1 cellular context compared by ENCODE assay signal in the genomic region with DNA sequence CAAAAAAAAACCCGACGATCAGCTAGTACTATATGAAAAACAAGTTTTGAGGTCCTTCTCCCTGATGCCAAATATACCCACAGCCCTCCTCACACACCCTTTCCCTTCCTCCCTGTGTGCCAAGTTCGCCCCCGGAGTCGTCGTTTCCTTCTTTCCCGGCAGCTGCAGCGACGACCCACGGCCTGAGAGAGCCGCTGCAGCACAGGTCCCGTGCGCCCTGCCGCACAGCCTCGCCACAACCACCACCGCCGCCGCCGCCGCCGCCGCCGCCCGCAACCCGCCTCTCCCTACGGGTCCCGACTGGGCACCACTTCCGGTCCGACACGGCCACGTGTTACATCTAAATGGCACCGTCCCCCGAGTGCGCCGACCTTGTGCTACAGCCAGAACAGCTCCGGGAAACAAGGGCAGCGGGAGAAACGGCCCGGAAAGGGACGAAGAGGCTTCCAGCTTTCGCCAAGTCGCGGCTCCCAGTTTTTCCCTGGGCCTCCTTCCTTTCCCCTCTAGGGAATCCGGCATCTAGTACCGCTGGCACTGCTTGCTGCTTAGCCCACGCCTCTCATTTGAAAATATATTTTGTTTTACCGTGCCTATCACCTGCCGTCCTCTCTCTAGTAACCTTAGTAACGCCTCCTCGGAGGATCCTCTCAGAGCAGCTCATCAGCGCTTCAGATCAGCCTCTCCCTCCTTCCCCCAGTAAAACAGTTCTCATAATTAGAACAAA.
TF ChIP-seq lines count a peak whose summit lies in the region.

A gene with protein sequence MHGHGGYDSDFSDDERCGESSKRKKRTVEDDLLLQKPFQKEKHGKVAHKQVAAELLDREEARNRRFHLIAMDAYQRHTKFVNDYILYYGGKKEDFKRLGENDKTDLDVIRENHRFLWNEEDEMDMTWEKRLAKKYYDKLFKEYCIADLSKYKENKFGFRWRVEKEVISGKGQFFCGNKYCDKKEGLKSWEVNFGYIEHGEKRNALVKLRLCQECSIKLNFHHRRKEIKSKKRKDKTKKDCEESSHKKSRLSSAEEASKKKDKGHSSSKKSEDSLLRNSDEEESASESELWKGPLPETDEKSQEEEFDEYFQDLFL (minus strand): TSS at position 315 of the 724 bp plus-strand sequence. CDS start 2,486 bp downstream, outside the sequence.

TF ChIP-seq in HepG2, 621 proteins besides CTCF, POLR2A, EP300 and RAD21 (continued from another document and continues in another):
- TF ChIP-seq GATAD2A (CRISPR knock-in tag; IDR thresholded peaks at IDR 0.05) = peak; percentile 87
- TF ChIP-seq SIX1 (CRISPR knock-in tag; IDR thresholded peaks at IDR 0.05; ENCODE audit: borderline replicate concordance) = peak; percentile 36; the same call in 1 of the 2 replicates
- TF ChIP-seq XRCC5 (optimal IDR thresholded peaks at IDR 0.05; ENCODE audit: low read length) = peak; percentile 100
- TF ChIP-seq ATAD3A (CRISPR knock-in tag; IDR thresholded peaks at IDR 0.05) = no peak; the same call in 1 of the 2 replicates
- TF ChIP-seq, protein P1, sequence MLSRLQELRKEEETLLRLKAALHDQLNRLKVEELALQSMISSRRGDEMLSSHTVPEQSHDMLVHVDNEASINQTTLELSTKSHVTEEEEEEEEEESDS (CRISPR knock-in tag; IDR thresholded peaks at IDR 0.05; ENCODE audit: borderline replicate concordance) = no peak
- TF ChIP-seq ZNF430 (CRISPR knock-in tag; IDR thresholded peaks at IDR 0.05) = peak; percentile 92
- TF ChIP-seq HOXA7 (CRISPR knock-in tag; IDR thresholded peaks at IDR 0.05) = no peak
- TF ChIP-seq, protein P2, sequence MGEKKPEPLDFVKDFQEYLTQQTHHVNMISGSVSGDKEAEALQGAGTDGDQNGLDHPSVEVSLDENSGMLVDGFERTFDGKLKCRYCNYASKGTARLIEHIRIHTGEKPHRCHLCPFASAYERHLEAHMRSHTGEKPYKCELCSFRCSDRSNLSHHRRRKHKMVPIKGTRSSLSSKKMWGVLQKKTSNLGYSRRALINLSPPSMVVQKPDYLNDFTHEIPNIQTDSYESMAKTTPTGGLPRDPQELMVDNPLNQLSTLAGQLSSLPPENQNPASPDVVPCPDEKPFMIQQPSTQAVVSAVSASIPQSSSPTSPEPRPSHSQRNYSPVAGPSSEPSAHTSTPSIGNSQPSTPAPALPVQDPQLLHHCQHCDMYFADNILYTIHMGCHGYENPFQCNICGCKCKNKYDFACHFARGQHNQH (CRISPR knock-in tag; IDR thresholded peaks at IDR 0.05) = peak; percentile 90; the same call in 1 of the 2 replicates
- peak; percentile 98 for TF ChIP-seq HDAC1 (CRISPR knock-in tag; IDR thresholded peaks at IDR 0.05)
- TF ChIP-seq, protein P3, sequence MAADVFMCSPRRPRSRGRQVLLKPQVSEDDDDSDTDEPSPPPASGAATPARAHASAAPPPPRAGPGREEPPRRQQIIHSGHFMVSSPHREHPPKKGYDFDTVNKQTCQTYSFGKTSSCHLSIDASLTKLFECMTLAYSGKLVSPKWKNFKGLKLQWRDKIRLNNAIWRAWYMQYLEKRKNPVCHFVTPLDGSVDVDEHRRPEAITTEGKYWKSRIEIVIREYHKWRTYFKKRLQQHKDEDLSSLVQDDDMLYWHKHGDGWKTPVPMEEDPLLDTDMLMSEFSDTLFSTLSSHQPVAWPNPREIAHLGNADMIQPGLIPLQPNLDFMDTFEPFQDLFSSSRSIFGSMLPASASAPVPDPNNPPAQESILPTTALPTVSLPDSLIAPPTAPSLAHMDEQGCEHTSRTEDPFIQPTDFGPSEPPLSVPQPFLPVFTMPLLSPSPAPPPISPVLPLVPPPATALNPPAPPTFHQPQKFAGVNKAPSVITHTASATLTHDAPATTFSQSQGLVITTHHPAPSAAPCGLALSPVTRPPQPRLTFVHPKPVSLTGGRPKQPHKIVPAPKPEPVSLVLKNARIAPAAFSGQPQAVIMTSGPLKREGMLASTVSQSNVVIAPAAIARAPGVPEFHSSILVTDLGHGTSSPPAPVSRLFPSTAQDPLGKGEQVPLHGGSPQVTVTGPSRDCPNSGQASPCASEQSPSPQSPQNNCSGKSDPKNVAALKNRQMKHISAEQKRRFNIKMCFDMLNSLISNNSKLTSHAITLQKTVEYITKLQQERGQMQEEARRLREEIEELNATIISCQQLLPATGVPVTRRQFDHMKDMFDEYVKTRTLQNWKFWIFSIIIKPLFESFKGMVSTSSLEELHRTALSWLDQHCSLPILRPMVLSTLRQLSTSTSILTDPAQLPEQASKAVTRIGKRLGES (CRISPR knock-in tag; IDR thresholded peaks at IDR 0.05; ENCODE audit: borderline replicate concordance) = no peak
- peak; percentile 74 for TF ChIP-seq FOXC1 (CRISPR knock-in tag; IDR thresholded peaks at IDR 0.05; ENCODE audit: borderline replicate concordance)
- peak; percentile 69 for TF ChIP-seq TAF15 (IDR thresholded peaks at IDR 0.05; ENCODE audit: low read depth, low read length, poor library complexity, severe bottlenecking)
- peak; percentile 96 for TF ChIP-seq ZNF331 (CRISPR knock-in tag; IDR thresholded peaks at IDR 0.05)
- TF ChIP-seq RFX3 (CRISPR knock-in tag; IDR thresholded peaks at IDR 0.05) = no peak
- TF ChIP-seq ZSCAN21 (CRISPR knock-in tag; IDR thresholded peaks at IDR 0.05; ENCODE audit: borderline replicate concordance) = peak; percentile 94
- TF ChIP-seq, protein P4, sequence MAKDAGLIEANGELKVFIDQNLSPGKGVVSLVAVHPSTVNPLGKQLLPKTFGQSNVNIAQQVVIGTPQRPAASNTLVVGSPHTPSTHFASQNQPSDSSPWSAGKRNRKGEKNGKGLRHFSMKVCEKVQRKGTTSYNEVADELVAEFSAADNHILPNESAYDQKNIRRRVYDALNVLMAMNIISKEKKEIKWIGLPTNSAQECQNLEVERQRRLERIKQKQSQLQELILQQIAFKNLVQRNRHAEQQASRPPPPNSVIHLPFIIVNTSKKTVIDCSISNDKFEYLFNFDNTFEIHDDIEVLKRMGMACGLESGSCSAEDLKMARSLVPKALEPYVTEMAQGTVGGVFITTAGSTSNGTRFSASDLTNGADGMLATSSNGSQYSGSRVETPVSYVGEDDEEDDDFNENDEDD (CRISPR knock-in tag; IDR thresholded peaks at IDR 0.05; ENCODE audit: borderline replicate concordance) = peak; percentile 79
- TF ChIP-seq, protein P5, sequence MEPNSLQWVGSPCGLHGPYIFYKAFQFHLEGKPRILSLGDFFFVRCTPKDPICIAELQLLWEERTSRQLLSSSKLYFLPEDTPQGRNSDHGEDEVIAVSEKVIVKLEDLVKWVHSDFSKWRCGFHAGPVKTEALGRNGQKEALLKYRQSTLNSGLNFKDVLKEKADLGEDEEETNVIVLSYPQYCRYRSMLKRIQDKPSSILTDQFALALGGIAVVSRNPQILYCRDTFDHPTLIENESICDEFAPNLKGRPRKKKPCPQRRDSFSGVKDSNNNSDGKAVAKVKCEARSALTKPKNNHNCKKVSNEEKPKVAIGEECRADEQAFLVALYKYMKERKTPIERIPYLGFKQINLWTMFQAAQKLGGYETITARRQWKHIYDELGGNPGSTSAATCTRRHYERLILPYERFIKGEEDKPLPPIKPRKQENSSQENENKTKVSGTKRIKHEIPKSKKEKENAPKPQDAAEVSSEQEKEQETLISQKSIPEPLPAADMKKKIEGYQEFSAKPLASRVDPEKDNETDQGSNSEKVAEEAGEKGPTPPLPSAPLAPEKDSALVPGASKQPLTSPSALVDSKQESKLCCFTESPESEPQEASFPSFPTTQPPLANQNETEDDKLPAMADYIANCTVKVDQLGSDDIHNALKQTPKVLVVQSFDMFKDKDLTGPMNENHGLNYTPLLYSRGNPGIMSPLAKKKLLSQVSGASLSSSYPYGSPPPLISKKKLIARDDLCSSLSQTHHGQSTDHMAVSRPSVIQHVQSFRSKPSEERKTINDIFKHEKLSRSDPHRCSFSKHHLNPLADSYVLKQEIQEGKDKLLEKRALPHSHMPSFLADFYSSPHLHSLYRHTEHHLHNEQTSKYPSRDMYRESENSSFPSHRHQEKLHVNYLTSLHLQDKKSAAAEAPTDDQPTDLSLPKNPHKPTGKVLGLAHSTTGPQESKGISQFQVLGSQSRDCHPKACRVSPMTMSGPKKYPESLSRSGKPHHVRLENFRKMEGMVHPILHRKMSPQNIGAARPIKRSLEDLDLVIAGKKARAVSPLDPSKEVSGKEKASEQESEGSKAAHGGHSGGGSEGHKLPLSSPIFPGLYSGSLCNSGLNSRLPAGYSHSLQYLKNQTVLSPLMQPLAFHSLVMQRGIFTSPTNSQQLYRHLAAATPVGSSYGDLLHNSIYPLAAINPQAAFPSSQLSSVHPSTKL (CRISPR knock-in tag; IDR thresholded peaks at IDR 0.05) = peak; percentile 80
- TF ChIP-seq ASH2L (IDR thresholded peaks at IDR 0.05; ENCODE audit: insufficient read length, low read depth, low read length) = peak; percentile 99
- TF ChIP-seq, protein P6, sequence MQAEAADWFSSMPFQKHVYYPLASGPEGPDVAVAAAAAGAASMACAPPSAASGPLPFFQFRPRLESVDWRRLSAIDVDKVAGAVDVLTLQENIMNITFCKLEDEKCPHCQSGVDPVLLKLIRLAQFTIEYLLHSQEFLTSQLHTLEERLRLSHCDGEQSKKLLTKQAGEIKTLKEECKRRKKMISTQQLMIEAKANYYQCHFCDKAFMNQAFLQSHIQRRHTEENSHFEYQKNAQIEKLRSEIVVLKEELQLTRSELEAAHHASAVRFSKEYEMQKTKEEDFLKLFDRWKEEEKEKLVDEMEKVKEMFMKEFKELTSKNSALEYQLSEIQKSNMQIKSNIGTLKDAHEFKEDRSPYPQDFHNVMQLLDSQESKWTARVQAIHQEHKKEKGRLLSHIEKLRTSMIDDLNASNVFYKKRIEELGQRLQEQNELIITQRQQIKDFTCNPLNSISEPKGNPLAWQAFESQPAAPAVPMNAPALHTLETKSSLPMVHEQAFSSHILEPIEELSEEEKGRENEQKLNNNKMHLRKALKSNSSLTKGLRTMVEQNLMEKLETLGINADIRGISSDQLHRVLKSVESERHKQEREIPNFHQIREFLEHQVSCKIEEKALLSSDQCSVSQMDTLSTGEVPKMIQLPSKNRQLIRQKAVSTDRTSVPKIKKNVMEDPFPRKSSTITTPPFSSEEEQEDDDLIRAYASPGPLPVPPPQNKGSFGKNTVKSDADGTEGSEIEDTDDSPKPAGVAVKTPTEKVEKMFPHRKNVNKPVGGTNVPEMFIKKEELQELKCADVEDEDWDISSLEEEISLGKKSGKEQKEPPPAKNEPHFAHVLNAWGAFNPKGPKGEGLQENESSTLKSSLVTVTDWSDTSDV (CRISPR knock-in tag; IDR thresholded peaks at IDR 0.05) = no peak
- TF ChIP-seq ZNF333 (CRISPR knock-in tag; IDR thresholded peaks at IDR 0.05; ENCODE audit: borderline replicate concordance) = no peak
- peak; percentile 90 for TF ChIP-seq ZNF335 (CRISPR knock-in tag; IDR thresholded peaks at IDR 0.05)
- TF ChIP-seq, protein P7, sequence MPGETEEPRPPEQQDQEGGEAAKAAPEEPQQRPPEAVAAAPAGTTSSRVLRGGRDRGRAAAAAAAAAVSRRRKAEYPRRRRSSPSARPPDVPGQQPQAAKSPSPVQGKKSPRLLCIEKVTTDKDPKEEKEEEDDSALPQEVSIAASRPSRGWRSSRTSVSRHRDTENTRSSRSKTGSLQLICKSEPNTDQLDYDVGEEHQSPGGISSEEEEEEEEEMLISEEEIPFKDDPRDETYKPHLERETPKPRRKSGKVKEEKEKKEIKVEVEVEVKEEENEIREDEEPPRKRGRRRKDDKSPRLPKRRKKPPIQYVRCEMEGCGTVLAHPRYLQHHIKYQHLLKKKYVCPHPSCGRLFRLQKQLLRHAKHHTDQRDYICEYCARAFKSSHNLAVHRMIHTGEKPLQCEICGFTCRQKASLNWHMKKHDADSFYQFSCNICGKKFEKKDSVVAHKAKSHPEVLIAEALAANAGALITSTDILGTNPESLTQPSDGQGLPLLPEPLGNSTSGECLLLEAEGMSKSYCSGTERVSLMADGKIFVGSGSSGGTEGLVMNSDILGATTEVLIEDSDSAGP (CRISPR knock-in tag; IDR thresholded peaks at IDR 0.05; ENCODE audit: borderline replicate concordance) = peak; percentile 95
- TF ChIP-seq, protein P8, sequence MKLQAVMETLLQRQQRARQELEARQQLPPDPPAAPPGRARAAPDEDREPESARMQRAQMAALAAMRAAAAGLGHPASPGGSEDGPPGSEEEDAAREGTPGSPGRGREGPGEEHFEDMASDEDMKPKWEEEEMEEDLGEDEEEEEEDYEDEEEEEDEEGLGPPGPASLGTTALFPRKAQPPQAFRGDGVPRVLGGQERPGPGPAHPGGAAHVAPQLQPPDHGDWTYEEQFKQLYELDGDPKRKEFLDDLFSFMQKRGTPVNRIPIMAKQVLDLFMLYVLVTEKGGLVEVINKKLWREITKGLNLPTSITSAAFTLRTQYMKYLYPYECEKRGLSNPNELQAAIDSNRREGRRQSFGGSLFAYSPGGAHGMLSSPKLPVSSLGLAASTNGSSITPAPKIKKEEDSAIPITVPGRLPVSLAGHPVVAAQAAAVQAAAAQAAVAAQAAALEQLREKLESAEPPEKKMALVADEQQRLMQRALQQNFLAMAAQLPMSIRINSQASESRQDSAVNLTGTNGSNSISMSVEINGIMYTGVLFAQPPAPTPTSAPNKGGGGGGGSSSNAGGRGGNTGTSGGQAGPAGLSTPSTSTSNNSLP (IDR thresholded peaks at IDR 0.05; ENCODE audit: low read depth, low read length) = peak; percentile 33; the same call in 1 of the 2 replicates
- TF ChIP-seq ZNF234 (CRISPR knock-in tag; conservative IDR thresholded peaks at IDR 0.05) = peak; percentile 86; the same call in 1 of the 2 replicates
- no peak for TF ChIP-seq NFYB (CRISPR knock-in tag; IDR thresholded peaks at IDR 0.05)
- 0 out of 2 replicates have a peak, but pooled peaks have one; percentile 77 for TF ChIP-seq ZNF251 (CRISPR knock-in tag; IDR thresholded peaks at IDR 0.05)
- TF ChIP-seq ZNF567 (CRISPR knock-in tag; IDR thresholded peaks at IDR 0.05; ENCODE audit: borderline replicate concordance) = peak; percentile 67; the same call in 1 of the 2 replicates
- TF ChIP-seq, protein P9, sequence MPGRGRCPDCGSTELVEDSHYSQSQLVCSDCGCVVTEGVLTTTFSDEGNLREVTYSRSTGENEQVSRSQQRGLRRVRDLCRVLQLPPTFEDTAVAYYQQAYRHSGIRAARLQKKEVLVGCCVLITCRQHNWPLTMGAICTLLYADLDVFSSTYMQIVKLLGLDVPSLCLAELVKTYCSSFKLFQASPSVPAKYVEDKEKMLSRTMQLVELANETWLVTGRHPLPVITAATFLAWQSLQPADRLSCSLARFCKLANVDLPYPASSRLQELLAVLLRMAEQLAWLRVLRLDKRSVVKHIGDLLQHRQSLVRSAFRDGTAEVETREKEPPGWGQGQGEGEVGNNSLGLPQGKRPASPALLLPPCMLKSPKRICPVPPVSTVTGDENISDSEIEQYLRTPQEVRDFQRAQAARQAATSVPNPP (CRISPR knock-in tag; IDR thresholded peaks at IDR 0.05) = no peak; the same call in 1 of the 2 replicates
- TF ChIP-seq NFATC3 (CRISPR knock-in tag; IDR thresholded peaks at IDR 0.05) = no peak
- TF ChIP-seq ERF (CRISPR knock-in tag; IDR thresholded peaks at IDR 0.05) = peak; percentile 84
- peak; percentile 55; the same call in 1 of the 2 replicates for TF ChIP-seq ZNF564 (CRISPR knock-in tag; IDR thresholded peaks at IDR 0.05)
- TF ChIP-seq ZNF337 (CRISPR knock-in tag; IDR thresholded peaks at IDR 0.05; ENCODE audit: borderline replicate concordance, low read depth) = no peak
- TF ChIP-seq SOX5 (CRISPR knock-in tag; IDR thresholded peaks at IDR 0.05; ENCODE audit: borderline replicate concordance) = peak; percentile 71; the same call in 1 of the 2 replicates
- TF ChIP-seq ZNF792 (CRISPR knock-in tag; IDR thresholded peaks at IDR 0.05) = peak; percentile 81
- peak; percentile 69 for TF ChIP-seq IKZF4 (CRISPR knock-in tag; IDR thresholded peaks at IDR 0.05; ENCODE audit: borderline replicate concordance, low read depth, not compliant biosample characterization)
- TF ChIP-seq, protein P10, sequence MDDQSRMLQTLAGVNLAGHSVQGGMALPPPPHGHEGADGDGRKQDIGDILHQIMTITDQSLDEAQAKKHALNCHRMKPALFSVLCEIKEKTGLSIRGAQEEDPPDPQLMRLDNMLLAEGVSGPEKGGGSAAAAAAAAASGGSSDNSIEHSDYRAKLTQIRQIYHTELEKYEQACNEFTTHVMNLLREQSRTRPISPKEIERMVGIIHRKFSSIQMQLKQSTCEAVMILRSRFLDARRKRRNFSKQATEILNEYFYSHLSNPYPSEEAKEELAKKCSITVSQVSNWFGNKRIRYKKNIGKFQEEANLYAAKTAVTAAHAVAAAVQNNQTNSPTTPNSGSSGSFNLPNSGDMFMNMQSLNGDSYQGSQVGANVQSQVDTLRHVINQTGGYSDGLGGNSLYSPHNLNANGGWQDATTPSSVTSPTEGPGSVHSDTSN (CRISPR knock-in tag; IDR thresholded peaks at IDR 0.05; ENCODE audit: borderline replicate concordance) = no peak
